In the genomic region with DNA sequence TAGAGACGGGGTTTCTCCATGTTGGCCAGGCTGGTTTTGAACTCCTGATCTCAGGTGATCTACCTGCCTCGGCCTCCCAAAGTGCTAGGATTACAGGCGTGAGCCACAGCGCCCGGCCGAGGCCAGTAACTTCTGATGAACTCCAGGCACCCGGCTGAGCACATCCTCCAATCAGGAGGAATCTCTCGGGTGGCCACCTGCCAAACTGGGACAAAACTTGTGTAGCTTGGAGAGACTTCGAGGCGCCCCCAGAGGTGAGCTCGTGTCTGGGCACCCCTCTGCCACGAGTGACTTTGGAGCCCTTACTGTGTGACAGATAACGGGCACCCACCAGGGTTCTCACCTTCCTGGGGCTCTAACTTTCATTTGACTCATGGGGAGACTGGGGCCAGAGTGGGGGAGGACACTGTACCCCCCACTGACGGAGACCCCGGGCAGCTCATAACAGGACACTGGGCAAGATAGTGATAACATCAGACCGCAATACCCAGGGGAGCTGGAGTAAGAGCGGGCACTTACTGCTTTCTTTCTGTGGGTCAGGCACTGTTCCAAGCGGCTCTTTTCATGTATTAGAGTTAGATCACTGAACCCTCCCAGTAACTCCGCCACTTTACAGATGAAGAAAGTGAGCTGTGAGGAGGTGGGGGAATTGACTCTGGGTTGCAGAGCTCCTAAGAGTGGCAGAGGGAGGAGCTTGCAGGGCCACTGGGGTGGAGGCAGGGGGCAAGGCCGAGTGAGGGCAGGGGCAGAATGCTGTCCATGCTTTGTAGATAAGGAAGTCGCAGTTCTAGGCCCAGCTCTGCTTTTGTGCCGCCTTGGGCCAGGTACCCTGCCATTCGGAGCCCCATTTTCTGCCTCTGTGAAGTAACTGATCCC, we compare ENCODE assay signal across 11 cellular contexts. TPM values are rescaled to one million over a fixed set of nuclear protein-coding genes. Genes with fewer than 3 reads are reported as not detected.
DNase-seq lines count a peak whose midpoint lies in the region; ATAC-seq and TF ChIP-seq lines count a peak whose summit lies in the region.
"Had no signal": no experiment of that assay in that cellular context is flagged by ENCODE, and none has a peak within 500 bp of the region (broad histone marks: within the 10 kb centered on the region; RNA-seq: fewer than 3 reads in every experiment).

No MANE protein-coding gene starts in this region.

- ATAC-seq in HG03521 (IDR thresholded peaks at IDR 0.05; ENCODE audit: unreplicated experiment) (no peak), HG02870 (IDR thresholded peaks at IDR 0.05; ENCODE audit: unreplicated experiment) (no peak), right cardiac atrium (no peak)

- peak overlapping the region in 1 of 2 donors; percentile 34 for H3K9ac ChIP-seq in mucosa of rectum (ENCODE audit: low read depth in 1 of 2, low read length in 2 of 2)

- WGBS in right cardiac atrium = 72% methylated on average over 23 of the region's 23 CpGs

- H3K36me3 ChIP-seq in A673 (ENCODE audit: insufficient read depth, low read length, poor library complexity, severe bottlenecking) (no peaks in the 10 kb centered on the region), HEK293 (ENCODE audit: control insufficient read depth in 2 of 2, insufficient read depth in 1 of 2, low read length in 2 of 2) (no peaks in the 10 kb centered on the region), mucosa of rectum (ENCODE audit: control insufficient read depth in 2 of 2, insufficient read depth in 2 of 2, low read length in 2 of 2) (no peaks in the 10 kb centered on the region)
- H3K36me3 ChIP-seq: sigmoid colon, vagina had no signal

- H3K27ac ChIP-seq in A673 (ENCODE audit: low read depth, low read length, poor library complexity, severe bottlenecking) (peak overlapping the region; percentile 45), HEK293 (ENCODE audit: extremely low read depth, low read depth, low read length) (peak overlapping the region; percentile 36; the same call in 1 of the 2 replicates), mucosa of rectum (ENCODE audit: low read depth in 2 of 2, low read length in 2 of 2) (peak overlapping the region; percentile 16), right cardiac atrium (ENCODE audit: low read length) (no peak overlapping the region)
- H3K27ac ChIP-seq: vagina had no signal

- TF ChIP-seq CTCF in A673 (conservative IDR thresholded peaks at IDR 0.05; ENCODE audit: low read depth, low read length) (no peak), HEK293 (tag by site-specific recombination; IDR thresholded peaks at IDR 0.05) (no peak)

- POLR2A ChIA-PET in A673 (lab: Charles Lee; ENCODE audit: low non-redundant PET) = no interaction called here
- POLR2A ChIA-PET in HEK293 (lab: Yijun Ruan, JAX) = interaction anchor here (0.6 to 0.8 kb wide), 4 partner anchors 119 to 207 kb away, joined by 3 read pairs; no protein-coding TSS in a partner anchor

- H3K27me3 ChIP-seq in A673 (replicated peaks; ENCODE audit: insufficient read depth, low read depth, low read length, poor library complexity) (no peaks in the 10 kb centered on the region), mucosa of rectum (ENCODE audit: control insufficient read depth in 2 of 2, insufficient read depth in 2 of 2, low read length in 2 of 2) (peaks cover 0 to 9% of the 10 kb centered on the region in 2 donors), right cardiac atrium (ENCODE audit: control insufficient read depth, insufficient read depth) (no peaks in the 10 kb centered on the region)
- H3K27me3 ChIP-seq: vagina had no signal

- peaks cover 41% of the 10 kb centered on the region for H3K4me1 ChIP-seq in A673 (ENCODE audit: insufficient read depth, low read length, poor library complexity, severe bottlenecking)
- H3K4me1 ChIP-seq in HEK293 (ENCODE audit: control insufficient read depth, insufficient read depth, low read length) = peaks cover 17% of the 10 kb centered on the region
- peaks cover 40 to 47% of the 10 kb centered on the region in 2 donors for H3K4me1 ChIP-seq in mucosa of rectum (ENCODE audit: control insufficient read depth in 2 of 2, insufficient read depth in 2 of 2, low read length in 2 of 2)
- no peaks in the 10 kb centered on the region for H3K4me1 ChIP-seq in right cardiac atrium (ENCODE audit: control insufficient read depth, insufficient read depth, low read length)

- CTCF ChIA-PET in A673 (lab: Charles Lee) (interaction anchor here (0.5 kb wide), 1 partner anchor 15 kb away, joined by 3 read pairs; no protein-coding TSS in a partner anchor), HEK293 (lab: Yijun Ruan, JAX) (interaction anchor here (0.5 to 13.2 kb wide), 9 partner anchors 26 to 320 kb away, joined by 3 to 281 read pairs (median 4); no protein-coding TSS in a partner anchor)

- DNase-seq in A673 (ENCODE audit: low spot score) (peak; percentile 71), astrocyte of the hippocampus (ENCODE audit: low read depth, low spot score) (peak; percentile 91), ureter (ENCODE audit: low spot score) (no peak), right cardiac atrium (no peak)
- DNase-seq: NCI-H146, sigmoid colon had no signal

- no TSS peak for BruUV-seq in A673 (replicated peaks; lab: Mats Ljungman, UMichigan)

- H3K9me3 ChIP-seq in A673 (ENCODE audit: low read depth, low read length, poor library complexity, severe bottlenecking) = no peaks in the 10 kb centered on the region
- H3K9me3 ChIP-seq in HEK293 (ENCODE audit: control insufficient read depth, insufficient read depth, low read depth, low read length) = no peaks in the 10 kb centered on the region
- H3K9me3 ChIP-seq in mucosa of rectum (ENCODE audit: control insufficient read depth in 2 of 2, low read length in 2 of 2) = no peaks in the 10 kb centered on the region
- H3K9me3 ChIP-seq in right cardiac atrium (ENCODE audit: control insufficient read depth, low read length) = no peaks in the 10 kb centered on the region
- H3K9me3 ChIP-seq: sigmoid colon, vagina had no signal

- H3K4me3 ChIP-seq in A673 (ENCODE audit: low read depth, low read length, poor library complexity, severe bottlenecking) = no peak overlapping the region
- no peak overlapping the region for H3K4me3 ChIP-seq in HEK293 (ENCODE audit: low read depth, low read length)
- no peak overlapping the region for H3K4me3 ChIP-seq in mucosa of rectum (ENCODE audit: low read length in 2 of 2)
- H3K4me3 ChIP-seq in right cardiac atrium (ENCODE audit: low read length) = no peak overlapping the region
- H3K4me3 ChIP-seq: sigmoid colon, vagina had no signal

- intact Hi-C loops in A673 (cut with micrococcal nuclease; ENCODE audit: unreplicated experiment) = loop anchor here (10.0 kb wide), 1 partner anchor 284 kb away; no protein-coding TSS in a partner anchor
- intact Hi-C loops in right cardiac atrium (cut with DNase I) = loop anchor here in 3 of 4 donors (5.0 to 10.0 kb wide), 3 partner anchors 214 to 284 kb away; no protein-coding TSS in a partner anchor

TF ChIP-seq in HEK293, 187 proteins besides CTCF, POLR2A, EP300 and RAD21 (continues in another document):
- TF ChIP-seq ZNF785 (tag by site-specific recombination; IDR thresholded peaks at IDR 0.05) (no peak), ZNF157 (tag by site-specific recombination; IDR thresholded peaks at IDR 0.05) (no peak), ZNF639 (tag by site-specific recombination; IDR thresholded peaks at IDR 0.05) (no peak), ZNF112 (tag by site-specific recombination; IDR thresholded peaks at IDR 0.05) (no peak), OSR2 (tag by site-specific recombination; IDR thresholded peaks at IDR 0.05) (peak; percentile 91), YY1 (tag by site-specific recombination; IDR thresholded peaks at IDR 0.05) (no peak), ZNF433 (tag by site-specific recombination; IDR thresholded peaks at IDR 0.05; ENCODE audit: low read depth) (no peak), KLF8 (tag by site-specific recombination; IDR thresholded peaks at IDR 0.05) (peak; percentile 63), ZFP41 (tag by site-specific recombination; IDR thresholded peaks at IDR 0.05; ENCODE audit: borderline replicate concordance) (no peak), ZNF610 (tag by site-specific recombination; IDR thresholded peaks at IDR 0.05; ENCODE audit: borderline replicate concordance) (peak; percentile 46; the same call in 1 of the 2 replicates), ZNF292 (tag by site-specific recombination; IDR thresholded peaks at IDR 0.05; ENCODE audit: borderline replicate concordance, low read depth) (no peak)

RNA-seq across cellular contexts. Expression of gene PADI2, which starts 1.9 kb away (rescaled TPM):
- total RNA-seq in A673 (2021) (26.4 and 27.7 TPM in 2 replicates), ureter (1.8 TPM), right cardiac atrium (under 1 TPM; 0.17 to 0.68 (median 0.31) TPM)
- 0.07 TPM for polyA plus RNA-seq in right cardiac atrium

Comparison
In these comparisons a context has a peak if more than half of its experiments do, and no peak if none do; other contexts are left out.
1. DNase-seq: peak in A673 (single experiment) and astrocyte of the hippocampus (single experiment); none in ureter (single experiment) and right cardiac atrium (0 of 3).